In genomic region chr1:109548321-109549267, GRCh38 we compare ENCODE assay signal across 8 cellular contexts. TPM values are rescaled to one million over a fixed set of nuclear protein-coding genes. Genes with fewer than 3 reads are reported as not detected.
DNase-seq lines count a peak whose midpoint lies in the region; ATAC-seq lines count a peak whose summit lies in the region.

Gene GNAI3, plus strand, starts transcription at chr1:109548615. Its CDS starts 106 bp downstream, at chr1:109548721.

- H3K36me3 ChIP-seq in effector memory CD4-positive, alpha-beta T cell (ENCODE audit: control insufficient read depth, insufficient read depth, low read length): no peaks in the 10 kb centered on the region

- H3K9me3 ChIP-seq in effector memory CD4-positive, alpha-beta T cell (ENCODE audit: control insufficient read depth, low read length): no peaks in the 10 kb centered on the region

- peak; percentile 84 for ATAC-seq in GM21360 (IDR thresholded peaks at IDR 0.05; ENCODE audit: unreplicated experiment)

- peak within 1 kb of the TSS; percentile 94 for H3K27ac ChIP-seq in effector memory CD4-positive, alpha-beta T cell (ENCODE audit: insufficient read depth, low read length, poor library complexity, severe bottlenecking)

- peaks cover 26% of the 10 kb centered on the region for H3K4me1 ChIP-seq in effector memory CD4-positive, alpha-beta T cell (ENCODE audit: control insufficient read depth, insufficient read depth, low read length, poor library complexity, severe bottlenecking)

- no peaks in the 10 kb centered on the region for H3K27me3 ChIP-seq in effector memory CD4-positive, alpha-beta T cell (replicated peaks; ENCODE audit: control insufficient read depth, insufficient read depth, low read length, poor library complexity, severe bottlenecking)

- H3K4me3 ChIP-seq in effector memory CD4-positive, alpha-beta T cell (ENCODE audit: insufficient read depth, low read depth, low read length, poor library complexity, severe bottlenecking): peak within 1 kb of the TSS; percentile 93

- DNase-seq in COLO829 (ENCODE audit: low spot score) (peak; percentile 95), HT-29 (ENCODE audit: low spot score) (peak; percentile 97), lung microvascular endothelial cell (ENCODE audit: low read depth in 2 of 2) (peak; percentile 92 to 97)
- peak; percentile 90 for DNase-seq in NK-92 treated with Interleukin-12 subunit alpha and Interleukin-12 subunit beta, amount 100 ng/mL, for 24 hours (lab: John Stamatoyannopoulos, UW)
- peak; percentile 93 for DNase-seq in activated CD8-positive, alpha-beta memory T cell treated with anti-CD3 and anti-CD28 coated beads for 4 hours (ENCODE audit: low read depth in 2 of 2)
- DNase-seq in effector memory CD4-positive, alpha-beta T cell: peak; percentile 95 to 96 (median 95)
- peak; percentile 80 to 93 (median 88) for DNase-seq in stimulated activated CD4-positive, alpha-beta T cell treated with anti-CD3 and anti-CD28 coated beads, TNF-alpha, amount 100 ng/mL, for 4 hours (ENCODE audit: low read depth in 3 of 3)

RNA-seq across cellular contexts. Expression of gene GNAI3, which starts in this region (rescaled TPM):
- 3.8 and 3.9 TPM in 2 replicates for total RNA-seq in HT-29 (2014; rRNA removed; shearing (Covaris generic))
- total RNA-seq in lung microvascular endothelial cell: 8.7 and 11.8 TPM in 2 replicates

Comparison
In these comparisons a context has a peak if more than half of its experiments do, and no peak if none do; other contexts are left out.
1. Peak in every context shown above with its lines: DNase-seq, ATAC-seq, H3K4me3 ChIP-seq and H3K27ac ChIP-seq.